ENCODE assay signal across 26 cellular contexts in the genomic region with DNA sequence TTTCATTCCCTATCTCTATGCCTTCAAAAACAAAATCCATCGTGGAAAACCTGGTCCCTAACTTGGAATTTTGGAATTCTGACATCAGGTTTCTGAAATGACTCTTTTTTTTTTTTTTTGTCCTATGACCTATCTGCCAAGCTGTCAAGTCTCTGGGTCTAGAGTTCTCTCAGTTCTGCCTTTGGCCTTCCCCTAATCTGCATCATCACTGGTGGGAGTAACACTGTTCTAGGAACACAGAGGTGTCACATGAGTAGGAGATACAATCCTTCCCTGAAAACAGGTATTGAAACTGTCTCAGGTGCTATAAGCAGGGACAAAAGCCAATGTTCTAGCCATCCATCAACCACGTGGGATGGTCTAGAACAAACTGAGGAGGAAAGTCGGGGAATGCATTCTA.
"Had no signal": no experiment of that assay in that cellular context is flagged by ENCODE, and none has a peak within 500 bp of the region (broad histone marks: within the 10 kb centered on the region; RNA-seq: fewer than 3 reads in every experiment).

No MANE protein-coding gene starts in this region.

- DNase-seq: activated CD4-positive, alpha-beta memory T cell treated with anti-CD3 and anti-CD28 coated beads for 36 hours; activated CD4-positive, alpha-beta T cell treated with anti-CD3 and anti-CD28 coated beads, Interleukin-2, amount 10 ng/mL, durations not matched to agents 7 days and 5 days; activated CD4-positive, CD25-positive, alpha-beta regulatory T cell; activated CD8-positive, alpha-beta memory T cell treated with anti-CD3 and anti-CD28 coated beads for 24 hours; activated naive CD4-positive, alpha-beta T cell treated with anti-CD3 and anti-CD28 coated beads, Interleukin-2, amount 50 U/mL, for 16 hours; activated naive CD8-positive, alpha-beta T cell treated with anti-CD3 and anti-CD28 coated beads, Interleukin-2, amount 10 ng/mL, durations not matched to agents 7 days and 5 days; activated T-cell treated with anti-CD3 and anti-CD28 coated beads for 4 hours; activated T-cell treated with anti-CD3 and anti-CD28 coated beads, Interleukin-2, amount 50 U/mL, for 48 hours; adrenal gland; Karpas-422; MM.1S; NCI-H146; NCI-H187 treated with DMSO at 0.1 percent for 48 hours; NCI-H2081 treated with DMSO at 0.1 percent for 48 hours; NCI-H446 treated with DMSO at 0.1 percent for 48 hours; NCI-H524 treated with DMSO at 0.1 percent for 48 hours; NCI-H774; NK-92 treated with Interleukin-12 subunit alpha and Interleukin-12 subunit beta, amount 100 ng/mL, for 24 hours; Peyer's patch; Right ventricle myocardium superior; SJCRH30; SK-N-SH; T-helper 1 cell had no signal

- H3K9ac ChIP-seq: SK-N-SH had no signal

- H3K36me3 ChIP-seq: adrenal gland, Peyer's patch, SJCRH30 had no signal

- H3K9me3 ChIP-seq: adrenal gland, Peyer's patch, SJCRH30, SK-N-SH had no signal

- H3K4me1 Mint-ChIP-seq: activated CD4-positive, alpha-beta T cell treated with anti-CD3 and anti-CD28 coated beads, Interleukin-2, amount 10 ng/mL, durations not matched to agents 7 days and 5 days; activated naive CD8-positive, alpha-beta T cell treated with anti-CD3 and anti-CD28 coated beads, Interleukin-2, amount 10 ng/mL, durations not matched to agents 7 days and 5 days had no signal

- H3K27ac Mint-ChIP-seq: activated CD4-positive, alpha-beta memory T cell treated with anti-CD3 and anti-CD28 coated beads for 36 hours; activated CD4-positive, alpha-beta T cell treated with anti-CD3 and anti-CD28 coated beads, Interleukin-2, amount 10 ng/mL, durations not matched to agents 7 days and 5 days; activated naive CD8-positive, alpha-beta T cell treated with anti-CD3 and anti-CD28 coated beads, Interleukin-2, amount 10 ng/mL, durations not matched to agents 7 days and 5 days; activated T-helper 2 cell treated with anti-CD3 and anti-CD28 coated beads, Interferon-gamma antibody, Interleukin-2, Interleukin-4, amounts not matched to agents 10 μg/mL and 5 μg/mL and 100 μg/mL, durations not matched to agents 14 hours and 24 hours and 36 hours had no signal

- H3K27ac ChIP-seq: adrenal gland, Peyer's patch, RWPE1, SJCRH30, VCaP had no signal

- H3K36me3 Mint-ChIP-seq: activated CD4-positive, alpha-beta memory T cell treated with anti-CD3 and anti-CD28 coated beads for 36 hours had no signal

- H3K4me1 ChIP-seq: adrenal gland, Peyer's patch, SJCRH30 had no signal

- H3K4me3 ChIP-seq: adrenal gland, Peyer's patch, SJCRH30 had no signal

- H3K27me3 ChIP-seq: adrenal gland, Peyer's patch, SJCRH30 had no signal

- H3K4me2 ChIP-seq: SK-N-SH had no signal

- H3K27me3 Mint-ChIP-seq: activated CD4-positive, alpha-beta T cell treated with anti-CD3 and anti-CD28 coated beads, Interleukin-2, amount 10 ng/mL, durations not matched to agents 7 days and 5 days; activated naive CD8-positive, alpha-beta T cell treated with anti-CD3 and anti-CD28 coated beads, Interleukin-2, amount 10 ng/mL, durations not matched to agents 7 days and 5 days had no signal

- H3K9me3 Mint-ChIP-seq: activated CD4-positive, alpha-beta memory T cell treated with anti-CD3 and anti-CD28 coated beads for 36 hours; activated CD4-positive, alpha-beta T cell treated with anti-CD3 and anti-CD28 coated beads, Interleukin-2, amount 10 ng/mL, durations not matched to agents 7 days and 5 days; activated T-helper 2 cell treated with anti-CD3 and anti-CD28 coated beads, Interferon-gamma antibody, Interleukin-2, Interleukin-4, amounts not matched to agents 10 μg/mL and 5 μg/mL and 100 μg/mL, durations not matched to agents 14 hours and 24 hours and 36 hours had no signal

- H3K4me3 Mint-ChIP-seq: activated CD4-positive, alpha-beta memory T cell treated with anti-CD3 and anti-CD28 coated beads for 36 hours; activated CD4-positive, alpha-beta T cell treated with anti-CD3 and anti-CD28 coated beads, Interleukin-2, amount 10 ng/mL, durations not matched to agents 7 days and 5 days; activated naive CD8-positive, alpha-beta T cell treated with anti-CD3 and anti-CD28 coated beads, Interleukin-2, amount 10 ng/mL, durations not matched to agents 7 days and 5 days had no signal
